8 cellular contexts compared by ENCODE assay signal in the genomic region with DNA sequence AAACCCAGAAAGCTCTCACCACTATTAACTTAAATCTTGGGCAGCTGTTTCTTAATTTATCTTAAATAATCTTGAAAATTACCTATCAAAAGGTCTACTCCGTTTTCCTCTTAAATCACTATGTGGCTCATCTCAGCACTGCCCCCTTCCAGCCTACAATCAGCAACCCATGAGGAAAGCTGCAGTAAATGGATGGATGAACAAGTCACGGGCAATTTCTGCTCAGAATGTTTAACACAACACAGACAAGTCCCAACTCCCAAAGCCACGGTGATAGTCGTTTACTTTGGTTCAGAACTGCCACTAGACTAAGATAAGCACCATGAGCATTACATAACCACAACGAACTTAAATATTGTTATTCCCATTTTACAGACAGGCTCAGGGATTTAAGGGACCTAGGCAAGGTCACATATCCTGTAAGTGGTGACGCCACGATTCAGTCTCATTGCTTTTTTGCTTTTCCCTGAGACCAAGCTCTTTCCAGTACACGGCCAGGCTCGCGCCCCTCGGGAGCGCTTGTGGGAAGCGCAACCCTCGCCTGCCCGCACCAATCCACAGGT. TPM values are rescaled to one million over a fixed set of nuclear protein-coding genes. Genes with fewer than 3 reads are reported as not detected.
A peak's percentile ranks its signal among the peaks of the same experiment; 100 is the strongest.
DNase-seq lines count a peak whose midpoint lies in the region; ATAC-seq and TF ChIP-seq lines count a peak whose summit lies in the region.

No MANE protein-coding gene starts in this region.

- peak overlapping the region; percentile 92 for H2AFZ ChIP-seq in osteoblast (ENCODE audit: low read length)

- H3K9me3 ChIP-seq in osteoblast (ENCODE audit: low read depth, low read length), result no peaks in the 10 kb centered on the region

- peaks cover 19% of the 10 kb centered on the region for H3K36me3 Mint-ChIP-seq in T-helper 2 cell treated with Interferon-gamma antibody and Interleukin-4, amounts not matched to agents 5 μg/mL and 100 μg/mL, for 36 hours (ENCODE audit: low read depth)

- H4K20me1 ChIP-seq in osteoblast (ENCODE audit: insufficient read depth, low read length), result peaks cover 34% of the 10 kb centered on the region

- peaks cover 9% of the 10 kb centered on the region for H3K4me1 ChIP-seq in osteoblast (ENCODE audit: insufficient read depth, low read length)

- peak; percentile 5 for TF ChIP-seq CTCF in osteoblast (IDR thresholded peaks at IDR 0.05; ENCODE audit: extremely low read depth, low read depth, low read length)

- peak overlapping the region; percentile 90 for H3K4me3 ChIP-seq in osteoblast (ENCODE audit: insufficient read depth, low read length)

- H3K79me2 ChIP-seq in osteoblast (ENCODE audit: insufficient read depth, low read length), result peaks cover 77% of the 10 kb centered on the region

- H3K4me2 ChIP-seq in osteoblast (ENCODE audit: insufficient read depth, low read length), result peak overlapping the region; percentile 93

- H3K27ac ChIP-seq in osteoblast (ENCODE audit: low read depth, low read length), result peak overlapping the region; percentile 98

- H3K9me3 Mint-ChIP-seq in T-helper 2 cell treated with Interferon-gamma antibody and Interleukin-4, amounts not matched to agents 5 μg/mL and 100 μg/mL, for 36 hours, result no peaks in the 10 kb centered on the region

- DNase-seq in SIG-M5 treated with dmso at 0.1 percent for 504 hours (lab: John Stamatoyannopoulos, UW; ENCODE audit: unreplicated experiment) (peak; percentile 6), SIG-M5 (lab: John Stamatoyannopoulos, UW) (no peak), fibroblast of gingiva (ENCODE audit: low read depth) (peak; percentile 19), osteoblast (ENCODE audit: insufficient read length, low spot score, missing footprints) (peak; percentile 60), HPDE6-E6E7 (ENCODE audit: extremely low spot score) (no peak), amniotic stem cell (lab: John Stamatoyannopoulos, UW) (no peak)
- no peak for DNase-seq in T-helper 2 cell treated with Interferon-gamma antibody and Interleukin-4, amounts not matched to agents 5 μg/mL and 100 μg/mL, for 36 hours (ENCODE audit: low spot score)

- H3K36me3 ChIP-seq in osteoblast (ENCODE audit: insufficient read depth, low read length), result peaks cover 9% of the 10 kb centered on the region

- peak overlapping the region; percentile 100 for H3K4me3 Mint-ChIP-seq in T-helper 2 cell treated with Interferon-gamma antibody and Interleukin-4, amounts not matched to agents 5 μg/mL and 100 μg/mL, for 36 hours

- peak overlapping the region; percentile 71 for H3K27ac Mint-ChIP-seq in T-helper 2 cell treated with Interferon-gamma antibody and Interleukin-4, amounts not matched to agents 5 μg/mL and 100 μg/mL, for 36 hours

- ATAC-seq in HG02884 (IDR thresholded peaks at IDR 0.05; ENCODE audit: unreplicated experiment), result peak; percentile 7

- no peaks in the 10 kb centered on the region for H3K27me3 ChIP-seq in osteoblast (ENCODE audit: insufficient read depth, low read length)

- peaks cover 28% of the 10 kb centered on the region for H3K4me1 Mint-ChIP-seq in T-helper 2 cell treated with Interferon-gamma antibody and Interleukin-4, amounts not matched to agents 5 μg/mL and 100 μg/mL, for 36 hours (ENCODE audit: low read depth)

- H3K27me3 Mint-ChIP-seq in T-helper 2 cell treated with Interferon-gamma antibody and Interleukin-4, amounts not matched to agents 5 μg/mL and 100 μg/mL, for 36 hours (ENCODE audit: low read depth), result no peaks in the 10 kb centered on the region

RNA-seq across cellular contexts. Expression of gene SMIM27, which starts 2.0 kb away (rescaled TPM):
- 1.8 and 2.9 TPM in 2 replicates for total RNA-seq in osteoblast

RNA-seq across cellular contexts. Expression of gene TOPORS, which starts 2.3 kb away (rescaled TPM):
- 32.1 and 33.7 TPM in 2 replicates for total RNA-seq in osteoblast

RNA-seq across cellular contexts. Expression of gene NDUFB6, which starts 22.8 kb away (rescaled TPM):
- 24.2 and 37.1 TPM in 2 replicates for total RNA-seq in osteoblast

RNA-seq across cellular contexts. Expression of gene RIGI, which starts 24.1 kb away (rescaled TPM):
- 10.3 and 12.7 TPM in 2 replicates for total RNA-seq in osteoblast

Comparison
In these comparisons a context has a peak if more than half of its experiments do, and no peak if none do; other contexts are left out.
1. DNase-seq: peak in SIG-M5 treated with dmso at 0.1 percent for 504 hours (single experiment), fibroblast of gingiva (single experiment) and osteoblast (single experiment); none in SIG-M5 (single experiment), T-helper 2 cell treated with Interferon-gamma antibody and Interleukin-4, amounts not matched to agents 5 μg/mL and 100 μg/mL, for 36 hours (single experiment), HPDE6-E6E7 (single experiment) and amniotic stem cell (single experiment).